In the genomic region with DNA sequence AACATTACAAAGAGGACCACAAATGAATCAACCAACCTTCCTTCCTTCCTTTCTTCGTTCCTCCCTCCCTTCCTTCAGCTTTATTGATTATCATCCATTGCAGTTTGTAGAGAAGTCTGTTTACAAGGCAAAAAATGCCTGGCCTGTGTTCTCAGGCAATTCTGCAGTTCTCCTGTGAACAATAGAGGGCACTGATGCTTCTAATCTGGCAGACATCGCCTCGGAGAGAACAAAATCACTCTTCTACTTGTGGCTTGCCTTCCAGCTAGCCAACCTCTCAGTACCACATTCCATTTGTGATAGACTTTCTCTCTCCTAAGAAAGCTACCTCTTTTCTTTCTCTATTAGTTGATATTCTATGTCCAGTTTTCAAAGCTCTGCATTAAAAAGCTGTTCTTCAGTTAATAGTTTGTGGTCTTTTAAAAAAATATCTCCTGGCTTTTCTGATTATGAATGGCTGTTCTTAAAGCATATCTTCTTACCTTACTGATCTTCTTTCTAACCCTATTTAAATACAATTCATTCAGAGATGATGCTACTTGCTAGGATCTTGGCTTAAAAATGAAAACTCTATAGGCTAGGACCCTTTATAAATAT, we compare ENCODE assay signal across 9 cellular contexts. TPM values are rescaled to one million over a fixed set of nuclear protein-coding genes. Genes with fewer than 3 reads are reported as not detected.
DNase-seq lines count a peak whose midpoint lies in the region; ATAC-seq and TF ChIP-seq lines count a peak whose summit lies in the region.
"Had no signal": no experiment of that assay in that cellular context is flagged by ENCODE, and none has a peak within 500 bp of the region (broad histone marks: within the 10 kb centered on the region; RNA-seq: fewer than 3 reads in every experiment).

No MANE protein-coding gene starts in this region.

- TF ChIP-seq CTCF in WTC11 (IDR thresholded peaks at IDR 0.05) (0 out of 2 replicates have a peak, but pooled peaks have one; percentile 26), smooth muscle cell (IDR thresholded peaks at IDR 0.05; ENCODE audit: borderline replicate concordance, insufficient read depth, poor library complexity, severe bottlenecking) (peak; percentile 54)

- H3K27me3 Mint-ChIP-seq in WTC11 (ENCODE audit: low read depth) = no peaks in the 10 kb centered on the region
- no peaks in the 10 kb centered on the region for H3K27me3 Mint-ChIP-seq in T-cell

- H3K4me2 ChIP-seq in smooth muscle cell = no peak overlapping the region

- CTCF ChIA-PET in WTC11 (lab: Charles Lee) = interaction anchor here (0.6 to 2.0 kb wide), 16 partner anchors 9 to 911 kb away, joined by 3 to 12 read pairs (median 4); no protein-coding TSS in a partner anchor
- CTCF ChIA-PET in T-cell (lab: Charles Lee) = interaction anchor here in 1 of 2 donors (0.5 kb wide), 1 partner anchor 18 kb away, joined by 3 read pairs; no protein-coding TSS in a partner anchor

- DNase-seq in DMS153 treated with DMSO at 0.1 percent for 48 hours (lab: John Stamatoyannopoulos, UW; ENCODE audit: unreplicated experiment) (peak; percentile 84), NCI-H2107 treated with DMSO at 0.1 percent for 48 hours (lab: John Stamatoyannopoulos, UW; ENCODE audit: unreplicated experiment) (peak; percentile 94), WTC11 (ENCODE audit: low spot score) (peak; percentile 30), right cardiac atrium (no peak), smooth muscle cell (lab: John Stamatoyannopoulos, UW; ENCODE audit: unreplicated experiment) (no peak), T-cell (no peak)

- H3K9me3 Mint-ChIP-seq in WTC11 = no peaks in the 10 kb centered on the region
- peaks cover 0 to 3% (median 0%) of the 10 kb centered on the region in 3 donors for H3K9me3 Mint-ChIP-seq in T-cell

- ATAC-seq in HG02642 (IDR thresholded peaks at IDR 0.05; ENCODE audit: poor library complexity, unreplicated experiment) (peak; percentile 58), WTC11 (peak; percentile 97), right cardiac atrium (peak; percentile 80 to 90), T-cell (replicated peaks in 1 of 4) (no peak)
- ATAC-seq in activated CD4-positive, CD25-positive, alpha-beta regulatory T cell treated with anti-CD3 and anti-CD28 coated beads, Interleukin-2, amount 50 U/mL, for 24 hours = no peak

- POLR2A ChIA-PET in WTC11 (lab: Charles Lee) (no interaction called here), T-cell (lab: Charles Lee) (no interaction called here)

- 2% methylated on average over 3 of the region's 3 CpGs for WGBS in right cardiac atrium
- 5% methylated on average over 3 of the region's 3 CpGs for WGBS in smooth muscle cell (ENCODE audit: low lambda C conversion rate)

- intact Hi-C loops in right cardiac atrium (cut with DNase I) = no loop called here

- H3K4me1 ChIP-seq in right cardiac atrium (ENCODE audit: control insufficient read depth, insufficient read depth, low read length) (no peaks in the 10 kb centered on the region), smooth muscle cell (ENCODE audit: low read depth) (peaks cover 12% of the 10 kb centered on the region)

- no peaks in the 10 kb centered on the region for H4K20me1 ChIP-seq in smooth muscle cell (ENCODE audit: low read depth)

- no peak overlapping the region for H2AFZ ChIP-seq in smooth muscle cell (ENCODE audit: low read depth)

- H3K9ac ChIP-seq in smooth muscle cell (ENCODE audit: low read depth) = no peak overlapping the region

- no peaks in the 10 kb centered on the region for H3K36me3 Mint-ChIP-seq in WTC11
- no peaks in the 10 kb centered on the region for H3K36me3 Mint-ChIP-seq in T-cell

- no peaks in the 10 kb centered on the region for H3K79me2 ChIP-seq in smooth muscle cell (ENCODE audit: low read depth)

- H3K27ac ChIP-seq in right cardiac atrium (ENCODE audit: low read length) = no peak overlapping the region
- H3K27ac ChIP-seq in smooth muscle cell (ENCODE audit: low read depth) = no peak overlapping the region
- H3K27ac ChIP-seq: ovary had no signal

- no peaks in the 10 kb centered on the region for H3K27me3 ChIP-seq in right cardiac atrium (ENCODE audit: control insufficient read depth, insufficient read depth)
- H3K27me3 ChIP-seq in smooth muscle cell (ENCODE audit: low read depth) = peaks cover 4% of the 10 kb centered on the region
- H3K27me3 ChIP-seq: ovary had no signal

- H3F3A ChIP-seq in smooth muscle cell (ENCODE audit: low read depth) = no peaks in the 10 kb centered on the region

- no peak overlapping the region for H3K27ac Mint-ChIP-seq in WTC11
- no peak overlapping the region for H3K27ac Mint-ChIP-seq in T-cell

- H3K4me3 Mint-ChIP-seq in WTC11 = no peak overlapping the region
- H3K4me3 Mint-ChIP-seq in T-cell = no peak overlapping the region

- no peaks in the 10 kb centered on the region for H3K9me3 ChIP-seq in right cardiac atrium (ENCODE audit: control insufficient read depth, low read length)
- H3K9me3 ChIP-seq in smooth muscle cell (replicated peaks; ENCODE audit: low read depth) = no peaks in the 10 kb centered on the region
- H3K9me3 ChIP-seq: ovary had no signal

- peaks cover 8% of the 10 kb centered on the region for H3K4me1 Mint-ChIP-seq in WTC11
- no peaks in the 10 kb centered on the region for H3K4me1 Mint-ChIP-seq in T-cell

- no peaks in the 10 kb centered on the region for H3K36me3 ChIP-seq in smooth muscle cell (ENCODE audit: low read depth)
- H3K36me3 ChIP-seq: ovary had no signal

- H3K4me3 ChIP-seq in right cardiac atrium (ENCODE audit: low read length) = no peak overlapping the region
- no peak overlapping the region for H3K4me3 ChIP-seq in smooth muscle cell
- H3K4me3 ChIP-seq: ovary had no signal

TF ChIP-seq in WTC11, 78 proteins besides CTCF, POLR2A, EP300 and RAD21:
- TF ChIP-seq ZNF317 (CRISPR knock-in tag; IDR thresholded peaks at IDR 0.05; ENCODE audit: borderline replicate concordance, low read depth) = no peak
- TF ChIP-seq, protein P1, sequence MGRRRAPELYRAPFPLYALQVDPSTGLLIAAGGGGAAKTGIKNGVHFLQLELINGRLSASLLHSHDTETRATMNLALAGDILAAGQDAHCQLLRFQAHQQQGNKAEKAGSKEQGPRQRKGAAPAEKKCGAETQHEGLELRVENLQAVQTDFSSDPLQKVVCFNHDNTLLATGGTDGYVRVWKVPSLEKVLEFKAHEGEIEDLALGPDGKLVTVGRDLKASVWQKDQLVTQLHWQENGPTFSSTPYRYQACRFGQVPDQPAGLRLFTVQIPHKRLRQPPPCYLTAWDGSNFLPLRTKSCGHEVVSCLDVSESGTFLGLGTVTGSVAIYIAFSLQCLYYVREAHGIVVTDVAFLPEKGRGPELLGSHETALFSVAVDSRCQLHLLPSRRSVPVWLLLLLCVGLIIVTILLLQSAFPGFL (CRISPR knock-in tag; IDR thresholded peaks at IDR 0.05; ENCODE audit: borderline replicate concordance) = no peak

RNA-seq across cellular contexts. Expression of a gene that starts 26.9 kb away (rescaled TPM):
- total RNA-seq in WTC11 (2021) (1.8 to 2.3 TPM (median 2.2 TPM) in 3 replicates), right cardiac atrium (10 to 100 TPM; 27.6 to 50.4 (median 41.6) TPM), smooth muscle cell (not detected in 2 replicates), T-cell (under 1 TPM in 1 of 5 donors, not detected in 4; 0.13 TPM)
- polyA plus RNA-seq in right cardiac atrium (10.1 TPM), smooth muscle cell (0.14 and 0.26 TPM in 2 replicates)

Comparison
In these comparisons a context has a peak if more than half of its experiments do, and no peak if none do; other contexts are left out.
1. DNase-seq: peak in DMS153 treated with DMSO at 0.1 percent for 48 hours (single experiment), NCI-H2107 treated with DMSO at 0.1 percent for 48 hours (single experiment) and WTC11 (single experiment); none in right cardiac atrium (0 of 3), smooth muscle cell (single experiment) and T-cell (0 of 34).
2. ATAC-seq: peak in HG02642 (single experiment), WTC11 (single experiment) and right cardiac atrium (2 of 2); none in activated CD4-positive, CD25-positive, alpha-beta regulatory T cell treated with anti-CD3 and anti-CD28 coated beads, Interleukin-2, amount 50 U/mL, for 24 hours (0 of 2) and T-cell (0 of 4).